ENCODE assay signal across 8 cellular contexts in the genomic region with DNA sequence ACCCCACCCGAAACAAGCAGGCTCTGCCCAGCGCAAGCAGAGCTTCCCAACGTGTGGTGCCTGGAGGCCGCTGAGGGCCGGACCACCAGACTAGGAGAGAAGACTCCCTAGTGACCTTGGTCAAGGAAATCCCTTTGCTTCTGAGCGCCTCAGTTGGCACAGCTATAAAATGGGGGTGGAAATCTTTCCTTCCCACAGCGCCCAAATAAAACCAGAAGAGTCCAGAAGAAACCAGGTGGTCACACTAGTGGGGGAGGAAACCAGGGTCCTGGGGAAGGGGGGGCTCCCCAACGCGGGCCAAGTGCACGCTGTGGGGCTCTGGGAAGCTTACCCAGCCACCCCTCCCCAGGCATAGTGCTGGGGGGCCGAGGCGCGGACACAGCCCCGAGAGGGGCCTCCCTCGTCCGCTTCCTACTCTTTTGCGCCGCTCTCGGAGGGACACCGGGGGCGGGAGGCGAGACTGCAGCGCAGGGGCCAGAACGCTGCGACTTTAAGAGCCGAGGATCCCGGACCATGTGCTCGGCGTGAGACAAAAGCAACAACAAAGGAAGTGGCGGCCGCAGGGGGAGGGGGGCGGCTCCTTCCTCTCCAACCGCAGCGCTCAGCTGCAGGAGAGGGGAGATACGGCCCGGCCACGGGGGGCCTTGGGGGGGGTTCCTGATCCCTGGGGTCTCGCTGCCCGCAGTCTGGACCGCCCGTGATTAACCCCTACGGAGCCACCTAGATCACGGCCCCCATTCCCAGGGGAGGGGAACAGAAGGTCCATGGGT. TPM values are rescaled to one million over a fixed set of nuclear protein-coding genes. Genes with fewer than 3 reads are reported as not detected.
DNase-seq lines count a peak whose midpoint lies in the region; ATAC-seq and TF ChIP-seq lines count a peak whose summit lies in the region.

No MANE protein-coding gene starts in this region.

- peak overlapping the region; percentile 96 for H3K4me2 ChIP-seq in Karpas-422 (ENCODE audit: low read depth, low read length, poor library complexity, severe bottlenecking)

- H3K27ac ChIP-seq in A673 (ENCODE audit: low read depth, low read length, poor library complexity, severe bottlenecking) (peak overlapping the region; percentile 98), Karpas-422 (ENCODE audit: low read length) (peak overlapping the region; percentile 88), right atrium auricular region (peak overlapping the region; percentile 98 to 99), urinary bladder (ENCODE audit: low read depth) (peak overlapping the region; percentile 82)

- DNase-seq in A673 (ENCODE audit: low spot score), result peak; percentile 83
- DNase-seq in Karpas-422, result peak; percentile 91
- peak; percentile 71 to 85 (median 81) for DNase-seq in T-helper 1 cell
- DNase-seq in amygdala (lab: John Stamatoyannopoulos, UW), result peak in 52 of 56 donors; percentile 24 to 85 (median 69)
- peak; percentile 85 for DNase-seq in right atrium auricular region (ENCODE audit: low spot score)
- peak; percentile 62 for DNase-seq in progenitor cell of endocrine pancreas (ENCODE audit: low spot score, unreplicated experiment)

- TF ChIP-seq CTCF in A673 (conservative IDR thresholded peaks at IDR 0.05; ENCODE audit: low read depth, low read length), result no peak
- no peak for TF ChIP-seq CTCF in right atrium auricular region (IDR thresholded peaks at IDR 0.05)
- no peak for TF ChIP-seq CTCF in progenitor cell of endocrine pancreas (IDR thresholded peaks at IDR 0.05; ENCODE audit: unreplicated experiment)

- peaks cover 50% of the 10 kb centered on the region for H3K79me2 ChIP-seq in Karpas-422 (ENCODE audit: low read length)

- H3K36me3 Mint-ChIP-seq in progenitor cell of endocrine pancreas (ENCODE audit: insufficient read depth), result peaks cover 3% of the 10 kb centered on the region

- no peak overlapping the region for H2AFZ ChIP-seq in Karpas-422 (ENCODE audit: low read length)

- H3K36me3 ChIP-seq in A673 (ENCODE audit: insufficient read depth, low read length, poor library complexity, severe bottlenecking) (peaks cover 12% of the 10 kb centered on the region), Karpas-422 (ENCODE audit: insufficient read depth, low read length) (peaks cover 18% of the 10 kb centered on the region; the same call in 1 of the 2 replicates), right atrium auricular region (peaks cover 9% of the 10 kb centered on the region), urinary bladder (ENCODE audit: insufficient read depth) (peaks cover 1% of the 10 kb centered on the region)

- WGBS in urinary bladder, result 1% methylated on average over 43 of the region's 43 CpGs

- no peaks in the 10 kb centered on the region for H3K27me3 ChIP-seq in A673 (replicated peaks; ENCODE audit: insufficient read depth, low read depth, low read length, poor library complexity)
- no peaks in the 10 kb centered on the region for H3K27me3 ChIP-seq in Karpas-422 (ENCODE audit: low read length)
- H3K27me3 ChIP-seq in right atrium auricular region, result no peaks in the 10 kb centered on the region

- H4K20me1 ChIP-seq in Karpas-422 (ENCODE audit: insufficient read depth, low read depth, low read length), result peaks cover 32% of the 10 kb centered on the region

- POLR2A ChIA-PET in A673 (lab: Charles Lee; ENCODE audit: low non-redundant PET), result interaction anchor here (0.7 to 0.9 kb wide), 2 partner anchors 11 to 795 kb away, joined by 3 to 15 read pairs; no protein-coding TSS in a partner anchor

- H3K9me3 Mint-ChIP-seq in progenitor cell of endocrine pancreas (ENCODE audit: low read depth), result no peaks in the 10 kb centered on the region

- peaks cover 25% of the 10 kb centered on the region for H3K4me1 Mint-ChIP-seq in progenitor cell of endocrine pancreas (ENCODE audit: low read depth)

- ATAC-seq in GM18511 (IDR thresholded peaks at IDR 0.05; ENCODE audit: unreplicated experiment), result peak; percentile 31

- CTCF ChIA-PET in A673 (lab: Charles Lee), result no interaction called here

- intact Hi-C loops in A673 (cut with micrococcal nuclease; ENCODE audit: unreplicated experiment), result loop anchor here (2.0 to 5.0 kb wide), 3 partner anchors 74 to 174 kb away; partner anchors contain the start of genes GPRIN1, HIGD2A, KIAA1191 and NOP16

- H3K27me3 Mint-ChIP-seq in progenitor cell of endocrine pancreas, result no peaks in the 10 kb centered on the region

- peak overlapping the region; percentile 100 for H3K9ac ChIP-seq in Karpas-422 (ENCODE audit: low read length)

- H3K4me3 ChIP-seq in A673 (ENCODE audit: low read depth, low read length, poor library complexity, severe bottlenecking) (peak overlapping the region; percentile 99), Karpas-422 (ENCODE audit: low read length) (peak overlapping the region; percentile 93), right atrium auricular region (peak overlapping the region; percentile 79 to 98), urinary bladder (ENCODE audit: low read depth, low read length) (peak overlapping the region; percentile 60)

- H3K4me1 ChIP-seq in A673 (ENCODE audit: insufficient read depth, low read length, poor library complexity, severe bottlenecking), result peaks cover 64% of the 10 kb centered on the region
- peaks cover 61% of the 10 kb centered on the region for H3K4me1 ChIP-seq in Karpas-422 (ENCODE audit: low read length)
- H3K4me1 ChIP-seq in right atrium auricular region, result peaks cover 0 to 64% of the 10 kb centered on the region in 2 donors
- H3K4me1 ChIP-seq in urinary bladder (ENCODE audit: insufficient read depth), result no peaks in the 10 kb centered on the region

- H3K4me3 Mint-ChIP-seq in progenitor cell of endocrine pancreas (ENCODE audit: low read depth), result peak overlapping the region; percentile 97

- H3K9me2 ChIP-seq in Karpas-422 (replicated peaks; ENCODE audit: insufficient read depth, low read length), result no peaks in the 10 kb centered on the region

- BruUV-seq in A673 (replicated peaks; lab: Mats Ljungman, UMichigan), result no TSS peak

- no peaks in the 10 kb centered on the region for H3K9me3 ChIP-seq in A673 (ENCODE audit: low read depth, low read length, poor library complexity, severe bottlenecking)
- H3K9me3 ChIP-seq in Karpas-422 (ENCODE audit: low read length), result no peaks in the 10 kb centered on the region
- H3K9me3 ChIP-seq in right atrium auricular region, result no peaks in the 10 kb centered on the region

- peak overlapping the region; percentile 99 for H3K27ac Mint-ChIP-seq in progenitor cell of endocrine pancreas

RNA-seq across cellular contexts. Expression of gene RNF44, which starts 0.9 kb away (rescaled TPM):
- total RNA-seq in A673 (2021), result 80.3 and 92.8 TPM in 2 replicates
- 33.1 and 55.8 TPM in 2 replicates for total RNA-seq in Karpas-422 (2014; rRNA removed; shearing (Covaris generic); ENCODE audit: low replicate concordance)
- total RNA-seq in right atrium auricular region, result 10 to 100 TPM; 10.7 to 12.4 TPM
- total RNA-seq in progenitor cell of endocrine pancreas, result 153 and 156 TPM in 2 replicates
- 8.1 TPM for total RNA-seq in urinary bladder
- 25.8 TPM for polyA plus RNA-seq in urinary bladder

RNA-seq across cellular contexts. Expression of gene CDHR2, which starts 12.8 kb away (rescaled TPM):
- total RNA-seq in A673 (2021) (0.35 TPM in 1 of 2 replicates, not detected in the other), right atrium auricular region (under 1 TPM in 1 of 2 donors, not detected in 1; 0.12 TPM), progenitor cell of endocrine pancreas (1.5 and 1.6 TPM in 2 replicates), urinary bladder (not detected)
- 0.04 and 0.07 TPM in 2 replicates for total RNA-seq in Karpas-422 (2014; rRNA removed; shearing (Covaris generic); ENCODE audit: low replicate concordance)
- polyA plus RNA-seq in urinary bladder, result not detected

Comparison
In these comparisons a context has a peak if more than half of its experiments do, and no peak if none do; other contexts are left out.
1. Peak in every context shown above with its lines: DNase-seq, ATAC-seq, H3K4me3 ChIP-seq and H3K27ac ChIP-seq.